Comparison of ENCODE assay signal across 28 cellular contexts in genomic region chr11:116173506-116173905, GRCh38.
"Had no signal": no experiment of that assay in that cellular context is flagged by ENCODE, and none has a peak within 500 bp of the region (broad histone marks: within the 10 kb centered on the region; RNA-seq: fewer than 3 reads in every experiment).

No MANE protein-coding gene starts in this region.

- H3K4me3 Mint-ChIP-seq: activated CD4-positive, alpha-beta memory T cell treated with anti-CD3 and anti-CD28 coated beads, Interleukin-2, amount 10 ng/mL, durations not matched to agents 7 days and 5 days; activated CD4-positive, alpha-beta T cell treated with anti-CD3 and anti-CD28 coated beads, Interleukin-2, amount 10 ng/mL, durations not matched to agents 24 days and 14 days; activated T-cell treated with anti-CD3 and anti-CD28 coated beads, Interleukin-2, amount 50 U/mL, for 24 hours; effector memory CD8-positive, alpha-beta T cell; natural killer cell; stimulated activated naive CD8-positive, alpha-beta T cell treated with anti-CD3 and anti-CD28 coated beads, Interleukin-15, Interleukin-2, amounts not matched to agents 100 ng/mL and 50 ng/mL, for 24 hours; T-helper 1 cell treated with Interleukin-12 subunit alpha and Interleukin-12 subunit beta and Interleukin-4 antibody, amounts not matched to agents 30 μg/mL and 1 μg/mL, for 36 hours had no signal

- H3K27me3 ChIP-seq: foreskin keratinocyte, neutrophil, pancreas, vagina had no signal

- H3K4me1 Mint-ChIP-seq: activated CD4-positive, alpha-beta memory T cell treated with anti-CD3 and anti-CD28 coated beads, Interleukin-2, amount 10 ng/mL, durations not matched to agents 7 days and 5 days; activated CD4-positive, alpha-beta T cell treated with anti-CD3 and anti-CD28 coated beads, Interleukin-2, amount 10 ng/mL, durations not matched to agents 24 days and 14 days had no signal

- H3K36me3 Mint-ChIP-seq: activated naive CD4-positive, alpha-beta T cell treated with anti-CD3 and anti-CD28 coated beads, Interleukin-2, amount 50 U/mL, for 72 hours; natural killer cell had no signal

- ATAC-seq: activated naive CD4-positive, alpha-beta T cell treated with anti-CD3 and anti-CD28 coated beads, Interleukin-2, amount 50 U/mL, for 72 hours; effector memory CD8-positive, alpha-beta T cell; esophagus mucosa; foreskin keratinocyte; left lobe of liver; natural killer cell; pancreas; sciatic nerve had no signal

- DNase-seq: activated CD4-positive, alpha-beta memory T cell treated with anti-CD3 and anti-CD28 coated beads, Interleukin-2, amount 10 ng/mL, durations not matched to agents 7 days and 5 days; activated CD4-positive, alpha-beta T cell treated with anti-CD3 and anti-CD28 coated beads, Interleukin-2, amount 10 ng/mL, durations not matched to agents 24 days and 14 days; activated CD4-positive, CD25-positive, alpha-beta regulatory T cell treated with anti-CD3 and anti-CD28 coated beads, Interleukin-2, amount 50 U/mL, for 72 hours; activated CD8-positive, alpha-beta memory T cell treated with anti-CD3 and anti-CD28 coated beads, Interleukin-2, amount 50 U/mL, for 48 hours; activated naive CD4-positive, alpha-beta T cell; activated T-cell treated with anti-CD3 and anti-CD28 coated beads, Interleukin-2, amount 50 U/mL, for 24 hours; effector memory CD8-positive, alpha-beta T cell; foreskin keratinocyte; kidney glomerular epithelial cell; lower lobe of right lung; natural killer cell; pancreas; stimulated activated CD4-positive, alpha-beta T cell treated with anti-CD3 and anti-CD28 coated beads, Interleukin-12 subunit alpha, Interleukin-12 subunit beta, amount 100 ng/mL, for 4 hours; stimulated activated CD4-positive, alpha-beta T cell treated with anti-CD3 and anti-CD28 coated beads, Interleukin-4, amount 100 ng/mL, for 1 hour; T-helper 9 cell; trophoblast cell had no signal

- H3K27ac Mint-ChIP-seq: activated CD4-positive, alpha-beta memory T cell treated with anti-CD3 and anti-CD28 coated beads, Interleukin-2, amount 10 ng/mL, durations not matched to agents 7 days and 5 days; activated CD4-positive, alpha-beta T cell treated with anti-CD3 and anti-CD28 coated beads, Interleukin-2, amount 10 ng/mL, durations not matched to agents 24 days and 14 days; activated naive CD4-positive, alpha-beta T cell treated with anti-CD3 and anti-CD28 coated beads, Interleukin-2, amount 50 U/mL, for 72 hours; activated T-cell treated with anti-CD3 and anti-CD28 coated beads, Interleukin-2, amount 50 U/mL, for 24 hours; activated T-helper 2 cell treated with anti-CD3 and anti-CD28 coated beads, Interferon-gamma antibody, Interleukin-2, Interleukin-4, amounts not matched to agents 10 μg/mL and 5 μg/mL and 100 μg/mL, durations not matched to agents 14 hours and 24 hours and 36 hours; effector memory CD8-positive, alpha-beta T cell; natural killer cell; stimulated activated naive CD8-positive, alpha-beta T cell treated with anti-CD3 and anti-CD28 coated beads, Interleukin-15, Interleukin-2, amounts not matched to agents 100 ng/mL and 50 ng/mL, for 24 hours; T-helper 1 cell treated with Interleukin-12 subunit alpha and Interleukin-12 subunit beta and Interleukin-4 antibody, amounts not matched to agents 30 μg/mL and 1 μg/mL, for 36 hours had no signal

- H3K9me3 ChIP-seq: lower lobe of right lung, neutrophil, pancreas, prostate gland, thoracic aorta, vagina had no signal

- H3K27ac ChIP-seq: foreskin keratinocyte, lower lobe of right lung, neutrophil, pancreas, prostate gland, skin epidermis, thoracic aorta, vagina had no signal

- H3K36me3 ChIP-seq: lower lobe of right lung, neutrophil, pancreas, prostate gland, thoracic aorta, vagina had no signal

- H3K27me3 Mint-ChIP-seq: activated CD4-positive, alpha-beta memory T cell treated with anti-CD3 and anti-CD28 coated beads, Interleukin-2, amount 10 ng/mL, durations not matched to agents 7 days and 5 days; activated CD4-positive, alpha-beta T cell treated with anti-CD3 and anti-CD28 coated beads, Interleukin-2, amount 10 ng/mL, durations not matched to agents 24 days and 14 days had no signal

- H3K4me3 ChIP-seq: lower lobe of right lung, pancreas, prostate gland, skin epidermis, thoracic aorta, vagina had no signal

- H3K9me3 Mint-ChIP-seq: activated CD4-positive, alpha-beta memory T cell treated with anti-CD3 and anti-CD28 coated beads, Interleukin-2, amount 10 ng/mL, durations not matched to agents 7 days and 5 days; activated CD4-positive, alpha-beta T cell treated with anti-CD3 and anti-CD28 coated beads, Interleukin-2, amount 10 ng/mL, durations not matched to agents 24 days and 14 days; activated T-cell treated with anti-CD3 and anti-CD28 coated beads, Interleukin-2, amount 50 U/mL, for 24 hours; activated T-helper 2 cell treated with anti-CD3 and anti-CD28 coated beads, Interferon-gamma antibody, Interleukin-2, Interleukin-4, amounts not matched to agents 10 μg/mL and 5 μg/mL and 100 μg/mL, durations not matched to agents 14 hours and 24 hours and 36 hours; effector memory CD8-positive, alpha-beta T cell; natural killer cell; stimulated activated naive CD8-positive, alpha-beta T cell treated with anti-CD3 and anti-CD28 coated beads, Interleukin-15, Interleukin-2, amounts not matched to agents 100 ng/mL and 50 ng/mL, for 24 hours; T-helper 1 cell treated with Interleukin-12 subunit alpha and Interleukin-12 subunit beta and Interleukin-4 antibody, amounts not matched to agents 30 μg/mL and 1 μg/mL, for 36 hours had no signal

- H3K4me1 ChIP-seq: foreskin keratinocyte, pancreas, prostate gland, vagina had no signal
